In genomic region chr2:86695053-86695691, GRCh38 we compare ENCODE assay signal across 1 cellular context.
TF ChIP-seq lines count a peak whose summit lies in the region.

No MANE protein-coding gene starts in this region.

TF ChIP-seq in HepG2, 621 proteins besides CTCF, POLR2A, EP300 and RAD21 (continued from another document and continues in another):
- TF ChIP-seq ZBTB49 (CRISPR knock-in tag; IDR thresholded peaks at IDR 0.05; ENCODE audit: borderline replicate concordance) (no peak), ZEB1 (IDR thresholded peaks at IDR 0.05; ENCODE audit: insufficient replicate concordance, low read depth) (no peak), HIVEP1 (CRISPR knock-in tag; IDR thresholded peaks at IDR 0.05) (no peak), ZFY (CRISPR knock-in tag; IDR thresholded peaks at IDR 0.05) (no peak), PAX8 (CRISPR knock-in tag; IDR thresholded peaks at IDR 0.05; ENCODE audit: borderline replicate concordance) (no peak), ZNF724P (CRISPR knock-in tag; IDR thresholded peaks at IDR 0.05; ENCODE audit: borderline replicate concordance) (no peak), ZUFSP (CRISPR knock-in tag; IDR thresholded peaks at IDR 0.05; ENCODE audit: borderline replicate concordance) (no peak), PRDM10 (CRISPR knock-in tag; IDR thresholded peaks at IDR 0.05; ENCODE audit: low read depth) (peak; percentile 47; the same call in 1 of the 2 replicates), GATAD2A (CRISPR knock-in tag; IDR thresholded peaks at IDR 0.05) (no peak), BRCA1 (CRISPR knock-in tag; IDR thresholded peaks at IDR 0.05) (no peak), ZNF562 (CRISPR knock-in tag; IDR thresholded peaks at IDR 0.05; ENCODE audit: borderline replicate concordance) (peak; percentile 82), ZNF382 (CRISPR knock-in tag; IDR thresholded peaks at IDR 0.05; ENCODE audit: borderline replicate concordance) (no peak), ZBTB39 (CRISPR knock-in tag; IDR thresholded peaks at IDR 0.05) (no peak), KLF12 (CRISPR knock-in tag; IDR thresholded peaks at IDR 0.05; ENCODE audit: borderline replicate concordance) (no peak), SIX1 (CRISPR knock-in tag; IDR thresholded peaks at IDR 0.05; ENCODE audit: borderline replicate concordance) (no peak), PBX2 (CRISPR knock-in tag; IDR thresholded peaks at IDR 0.05) (no peak), NFYC (CRISPR knock-in tag; IDR thresholded peaks at IDR 0.05) (peak; percentile 33; the same call in 1 of the 2 replicates), TEAD3 (CRISPR knock-in tag; optimal IDR thresholded peaks at IDR 0.05; ENCODE audit: borderline replicate concordance) (no peak), ZNF629 (CRISPR knock-in tag; conservative IDR thresholded peaks at IDR 0.05) (no peak), ZNF160 (CRISPR knock-in tag; IDR thresholded peaks at IDR 0.05) (no peak), ZNF326 (CRISPR knock-in tag; IDR thresholded peaks at IDR 0.05; ENCODE audit: borderline replicate concordance) (no peak), KMT2B (CRISPR knock-in tag; IDR thresholded peaks at IDR 0.05) (no peak), ZNF256 (CRISPR knock-in tag; conservative IDR thresholded peaks at IDR 0.05) (no peak), NAIF1 (CRISPR knock-in tag; IDR thresholded peaks at IDR 0.05; ENCODE audit: borderline replicate concordance) (no peak), SRSF4 (IDR thresholded peaks at IDR 0.05; ENCODE audit: low read depth, low read length, poor library complexity, severe bottlenecking) (no peak), NRL (CRISPR knock-in tag; IDR thresholded peaks at IDR 0.05; ENCODE audit: borderline replicate concordance) (no peak), CENPX (CRISPR knock-in tag; IDR thresholded peaks at IDR 0.05) (no peak), ZNF550 (CRISPR knock-in tag; IDR thresholded peaks at IDR 0.05; ENCODE audit: borderline replicate concordance) (no peak), ELF3 (CRISPR knock-in tag; IDR thresholded peaks at IDR 0.05) (peak; percentile 82; the same call in 1 of the 2 replicates), DBP (CRISPR knock-in tag; IDR thresholded peaks at IDR 0.05; ENCODE audit: not compliant biosample characterization) (no peak), HNF4A (CRISPR knock-in tag; IDR thresholded peaks at IDR 0.05) (no peak), JUNB (CRISPR knock-in tag; IDR thresholded peaks at IDR 0.05; ENCODE audit: borderline replicate concordance) (peak; percentile 56; the same call in 1 of the 2 replicates), TFAP4 (IDR thresholded peaks at IDR 0.05; ENCODE audit: borderline replicate concordance, low read depth) (peak; percentile 93), NFE2L2 (IDR thresholded peaks at IDR 0.05; ENCODE audit: low read length) (peak; percentile 89), ERF (CRISPR knock-in tag; IDR thresholded peaks at IDR 0.05) (no peak), DNMT3B (CRISPR knock-in tag; conservative IDR thresholded peaks at IDR 0.05) (0 out of 2 replicates have a peak, but pooled peaks have one; percentile 38), ONECUT2 (CRISPR knock-in tag; IDR thresholded peaks at IDR 0.05) (no peak), ZNF484 (CRISPR knock-in tag; IDR thresholded peaks at IDR 0.05; ENCODE audit: borderline replicate concordance, low read depth) (no peak), HOXA7 (CRISPR knock-in tag; IDR thresholded peaks at IDR 0.05) (no peak), NFAT5 (CRISPR knock-in tag; IDR thresholded peaks at IDR 0.05) (no peak), SMAD1 (CRISPR knock-in tag; IDR thresholded peaks at IDR 0.05; ENCODE audit: borderline replicate concordance, low read depth) (no peak), STAT6 (CRISPR knock-in tag; IDR thresholded peaks at IDR 0.05; ENCODE audit: borderline replicate concordance) (no peak)
